Comparison of ENCODE assay signal across 12 cellular contexts in the genomic region with DNA sequence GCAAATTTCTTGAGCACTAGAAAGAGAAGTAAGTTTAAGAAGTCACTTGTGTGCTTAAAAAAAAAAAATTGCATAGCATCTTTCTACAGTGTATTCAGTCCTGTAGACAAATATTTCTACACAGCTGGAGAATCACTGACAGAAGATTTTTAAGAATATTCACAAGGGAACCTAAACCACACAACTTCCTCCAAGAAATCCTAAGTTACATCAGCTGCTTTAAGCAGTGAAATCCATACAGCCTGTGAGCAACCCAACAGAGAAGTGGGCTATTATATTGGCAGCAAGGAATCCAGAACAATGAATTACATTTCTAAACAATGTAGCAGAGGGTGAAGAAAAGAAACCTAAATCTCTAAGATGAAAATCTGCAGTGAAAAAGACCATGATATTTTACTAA. TPM values are rescaled to one million over a fixed set of nuclear protein-coding genes. Genes with fewer than 3 reads are reported as not detected.
DNase-seq lines count a peak whose midpoint lies in the region; ATAC-seq and TF ChIP-seq lines count a peak whose summit lies in the region.
"Had no signal": no experiment of that assay in that cellular context is flagged by ENCODE, and none has a peak within 500 bp of the region (broad histone marks: within the 10 kb centered on the region; RNA-seq: fewer than 3 reads in every experiment).

No MANE protein-coding gene starts in this region.

- H3K4me1 Mint-ChIP-seq in chondrocyte (ENCODE audit: low read depth), result peaks cover 60% of the 10 kb centered on the region

- peak overlapping the region; percentile 88 for H3K27ac Mint-ChIP-seq in chondrocyte (ENCODE audit: unreplicated experiment)
- H3K27ac Mint-ChIP-seq: activated CD4-positive, alpha-beta memory T cell treated with anti-CD3 and anti-CD28 coated beads for 36 hours had no signal

- H3K36me3 ChIP-seq in heart right ventricle (no peaks in the 10 kb centered on the region), vagina (no peaks in the 10 kb centered on the region)

- no peaks in the 10 kb centered on the region for H3K36me3 Mint-ChIP-seq in chondrocyte (ENCODE audit: low read depth)
- H3K36me3 Mint-ChIP-seq: activated CD4-positive, alpha-beta memory T cell treated with anti-CD3 and anti-CD28 coated beads for 36 hours had no signal

- H3K9me3 ChIP-seq in heart right ventricle, result no peaks in the 10 kb centered on the region
- no peaks in the 10 kb centered on the region for H3K9me3 ChIP-seq in vagina

- no peaks in the 10 kb centered on the region for H3K9me3 Mint-ChIP-seq in chondrocyte (ENCODE audit: low read depth)
- H3K9me3 Mint-ChIP-seq: activated CD4-positive, alpha-beta memory T cell treated with anti-CD3 and anti-CD28 coated beads for 36 hours had no signal

- no peaks in the 10 kb centered on the region for H3K27me3 Mint-ChIP-seq in chondrocyte (ENCODE audit: low read depth)
- H3K27me3 Mint-ChIP-seq: activated CD4-positive, alpha-beta memory T cell treated with anti-CD3 and anti-CD28 coated beads for 36 hours had no signal

- peaks cover 11 to 74% (median 43%) of the 10 kb centered on the region in 9 donors for H3K4me1 ChIP-seq in heart right ventricle
- H3K4me1 ChIP-seq in vagina, result peaks cover 31% of the 10 kb centered on the region

- H3K27me3 ChIP-seq in heart right ventricle (no peaks in the 10 kb centered on the region), vagina (no peaks in the 10 kb centered on the region)

- DNase-seq in heart right ventricle, result no peak
- no peak for DNase-seq in left cardiac atrium
- no peak for DNase-seq in chondrocyte (ENCODE audit: low spot score)
- DNase-seq in midbrain (lab: John Stamatoyannopoulos, UW), result peak; percentile 38
- DNase-seq in vagina (ENCODE audit: extremely low spot score in 2 of 2), result no peak
- no peak for DNase-seq in activated CD4-positive, alpha-beta T cell treated with anti-CD3 and anti-CD28 coated beads, Interleukin-2, amount 50 U/mL, for 48 hours
- DNase-seq: activated CD4-positive, alpha-beta memory T cell treated with anti-CD3 and anti-CD28 coated beads for 36 hours; effector CD4-positive, alpha-beta T cell; NCI-H446 treated with DMSO at 0.1 percent for 48 hours had no signal

- H3K4me3 Mint-ChIP-seq in chondrocyte (ENCODE audit: unreplicated experiment), result peak overlapping the region; percentile 67
- H3K4me3 Mint-ChIP-seq: activated CD4-positive, alpha-beta memory T cell treated with anti-CD3 and anti-CD28 coated beads for 36 hours had no signal

- ATAC-seq in heart right ventricle (no peak), left cardiac atrium (no peak), HG03432 (IDR thresholded peaks at IDR 0.05; ENCODE audit: unreplicated experiment) (no peak), GM19328 (IDR thresholded peaks at IDR 0.05; ENCODE audit: unreplicated experiment) (no peak)

- no peak for TF ChIP-seq CTCF in heart right ventricle (IDR thresholded peaks at IDR 0.05)
- TF ChIP-seq CTCF in chondrocyte (IDR thresholded peaks at IDR 0.05), result no peak
- no peak for TF ChIP-seq CTCF in vagina (IDR thresholded peaks at IDR 0.05)

- intact Hi-C loops in heart right ventricle (cut with DNase I), result loop anchor here in 6 of 10 donors (5.0 to 10.0 kb wide), 4 partner anchors 56 to 82 kb away; no protein-coding TSS in a partner anchor
- intact Hi-C loops in left cardiac atrium (cut with DNase I), result no loop called here
- intact Hi-C loops in vagina (cut with DNase I), result no loop called here

- H3K27ac ChIP-seq in heart right ventricle, result peak overlapping the region; percentile 41 to 88 (median 72)
- peak overlapping the region; percentile 79 for H3K27ac ChIP-seq in vagina
- H3K27ac ChIP-seq: C4-2B had no signal

- peak overlapping the region in 9 of 10 donors; percentile 47 to 68 (median 62) for H3K4me3 ChIP-seq in heart right ventricle
- H3K4me3 ChIP-seq in vagina, result peak overlapping the region in 1 of 2 donors; percentile 28

- no peak for TF ChIP-seq POLR2A in vagina (IDR thresholded peaks at IDR 0.05)

RNA-seq across cellular contexts. Expression of gene DOCK9, which starts 1.5 kb away (rescaled TPM):
- total RNA-seq in heart right ventricle, result 10 to 100 TPM; 31.6 to 73.7 (median 43.4) TPM
- polyA plus RNA-seq in heart right ventricle, result 10 to 100 TPM; 32.0 to 45.3 TPM
- 10 to 100 TPM; 42.1 to 67.5 TPM for total RNA-seq in left cardiac atrium
- total RNA-seq in chondrocyte, result 45.4 to 55.5 TPM (median 45.9 TPM) in 3 replicates
- 88.4 TPM for total RNA-seq in vagina

Comparison
In these comparisons a context has a peak if more than half of its experiments do, and no peak if none do; other contexts are left out.
1. intact Hi-C loops: an anchor here in heart right ventricle (5.0 to 10.0 kb wide); none called in left cardiac atrium and vagina.